ENCODE assay signal across 9 cellular contexts in the genomic region with DNA sequence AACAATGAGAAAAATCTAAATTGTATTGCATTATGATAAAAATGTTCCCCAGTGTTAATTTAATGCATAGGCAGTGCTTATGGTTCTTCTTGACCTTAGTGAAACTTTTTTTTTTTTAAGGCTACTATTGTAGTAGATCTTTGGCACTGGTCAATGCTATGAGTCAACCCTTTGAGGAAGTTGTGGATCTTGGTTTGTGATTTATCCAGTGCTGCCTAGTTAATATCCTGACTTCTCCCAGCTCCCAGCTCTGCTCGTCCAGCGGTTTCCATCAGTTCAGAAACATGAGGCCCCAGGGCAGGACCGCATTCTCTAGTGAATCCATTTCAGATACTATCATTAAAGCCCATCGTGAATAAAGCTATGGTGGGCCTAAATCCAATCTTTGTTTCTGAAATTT.
DNase-seq lines count a peak whose midpoint lies in the region; ATAC-seq and TF ChIP-seq lines count a peak whose summit lies in the region.
"Had no signal": no experiment of that assay in that cellular context is flagged by ENCODE, and none has a peak within 500 bp of the region (broad histone marks: within the 10 kb centered on the region; RNA-seq: fewer than 3 reads in every experiment).

No MANE protein-coding gene starts in this region.

- no peak overlapping the region for H2BK120ac ChIP-seq in mesenchymal stem cell (ENCODE audit: low read depth, low read length)

- H3K27me3 ChIP-seq in mesenchymal stem cell (ENCODE audit: control insufficient read depth in 1 of 2, insufficient read depth in 1 of 2, low read length in 2 of 2) (no peaks in the 10 kb centered on the region), testis (no peaks in the 10 kb centered on the region)

- no peak overlapping the region for H3K27ac Mint-ChIP-seq in activated CD8-positive, alpha-beta T cell treated with anti-CD3 and anti-CD28 coated beads, Interleukin-2, amount 10 ng/mL, durations not matched to agents 7 days and 5 days

- ATAC-seq in activated CD8-positive, alpha-beta T cell treated with anti-CD3 and anti-CD28 coated beads, Interleukin-2, amount 10 ng/mL, durations not matched to agents 7 days and 5 days: no peak
- ATAC-seq in GM21515 (IDR thresholded peaks at IDR 0.05; ENCODE audit: unreplicated experiment): no peak
- ATAC-seq in HG03280 (IDR thresholded peaks at IDR 0.05; ENCODE audit: unreplicated experiment): no peak

- H3K23ac ChIP-seq in mesenchymal stem cell (ENCODE audit: low read length in 2 of 2): no peak overlapping the region

- H3K36me3 ChIP-seq in mesenchymal stem cell (ENCODE audit: control insufficient read depth in 1 of 2, insufficient read depth in 2 of 2, low read depth in 1 of 2, low read length in 2 of 2) (no peaks in the 10 kb centered on the region), testis (ENCODE audit: low read depth, missing control alignments) (no peaks in the 10 kb centered on the region)

- peaks cover 9% of the 10 kb centered on the region for H3K4me1 ChIP-seq in mesenchymal stem cell (ENCODE audit: control insufficient read depth, insufficient read depth, low read depth, low read length)
- H3K4me1 ChIP-seq in testis: no peaks in the 10 kb centered on the region

- H3K27ac ChIP-seq in mesenchymal stem cell (ENCODE audit: low read length, poor library complexity, severe bottlenecking): no peak overlapping the region
- no peak overlapping the region for H3K27ac ChIP-seq in testis

- H3K4me2 ChIP-seq in mesenchymal stem cell (ENCODE audit: low read length, poor library complexity, severe bottlenecking): no peak overlapping the region

- POLR2A ChIA-PET in activated CD8-positive, alpha-beta T cell treated with anti-CD3 and anti-CD28 coated beads, Interleukin-2, amount 10 ng/mL, durations not matched to agents 7 days and 5 days (lab: Charles Lee): interaction anchor here (0.7 kb wide), 3 partner anchors 73 to 320 kb away, joined by 4 to 5 read pairs (median 5); no protein-coding TSS in a partner anchor

- peak; percentile 70 for DNase-seq in CD1c-positive myeloid dendritic cell (ENCODE audit: extremely low spot score)
- DNase-seq in LHCN-M2 (ENCODE audit: low read depth): peak; percentile 78
- peak; percentile 71 for DNase-seq in dermis blood vessel endothelial cell
- peak; percentile 69 for DNase-seq in mesenchymal stem cell
- no peak for DNase-seq in activated CD8-positive, alpha-beta T cell treated with anti-CD3 and anti-CD28 coated beads, Interleukin-2, amount 10 ng/mL, durations not matched to agents 7 days and 5 days
- no peak for DNase-seq in testis
- DNase-seq: NCI-H510A had no signal

- H3K9ac ChIP-seq in mesenchymal stem cell (ENCODE audit: low read length): peak overlapping the region; percentile 61

- no peak overlapping the region for H2AFZ ChIP-seq in mesenchymal stem cell (ENCODE audit: low read depth, low read length)

- H3K4ac ChIP-seq in mesenchymal stem cell (ENCODE audit: low read depth in 1 of 2, low read length in 2 of 2): no peak overlapping the region

- no peak overlapping the region for H3K14ac ChIP-seq in mesenchymal stem cell (ENCODE audit: low read length in 2 of 2)

- H2BK12ac ChIP-seq in mesenchymal stem cell (ENCODE audit: low read length in 2 of 2): no peak overlapping the region

- no peak for TF ChIP-seq POLR2A in testis (IDR thresholded peaks at IDR 0.05)

- no peak for TF ChIP-seq CTCF in testis (IDR thresholded peaks at IDR 0.05)

- no peak overlapping the region for H2BK15ac ChIP-seq in mesenchymal stem cell (ENCODE audit: low read depth, poor library complexity, severe bottlenecking)

- no peaks in the 10 kb centered on the region for H3K27me3 Mint-ChIP-seq in activated CD8-positive, alpha-beta T cell treated with anti-CD3 and anti-CD28 coated beads, Interleukin-2, amount 10 ng/mL, durations not matched to agents 7 days and 5 days (ENCODE audit: low read depth)

- H3K9me3 ChIP-seq in mesenchymal stem cell (ENCODE audit: control insufficient read depth, low read length) (no peaks in the 10 kb centered on the region), testis (no peaks in the 10 kb centered on the region)

- 17% methylated on average over 2 of the region's 4 CpGs for WGBS in mesenchymal stem cell
- WGBS in testis, 2 donors: 80 to 89% methylated on average over 4 of the region's 4 CpGs

- H3K9me3 Mint-ChIP-seq in activated CD8-positive, alpha-beta T cell treated with anti-CD3 and anti-CD28 coated beads, Interleukin-2, amount 10 ng/mL, durations not matched to agents 7 days and 5 days (ENCODE audit: insufficient read depth): no peaks in the 10 kb centered on the region

- H3K36me3 Mint-ChIP-seq in activated CD8-positive, alpha-beta T cell treated with anti-CD3 and anti-CD28 coated beads, Interleukin-2, amount 10 ng/mL, durations not matched to agents 7 days and 5 days (ENCODE audit: low read depth): peaks cover 4% of the 10 kb centered on the region

- CTCF ChIA-PET in activated CD8-positive, alpha-beta T cell treated with anti-CD3 and anti-CD28 coated beads, Interleukin-2, amount 10 ng/mL, durations not matched to agents 7 days and 5 days (lab: Charles Lee): interaction anchor here (0.6 kb wide), 1 partner anchor 20 kb away, joined by 6 read pairs; no protein-coding TSS in a partner anchor

- no peak overlapping the region for H2BK5ac ChIP-seq in mesenchymal stem cell (ENCODE audit: low read depth, low read length, poor library complexity, severe bottlenecking)

- H3K79me1 ChIP-seq in mesenchymal stem cell (replicated peaks; ENCODE audit: low read length, poor library complexity, severe bottlenecking): no peaks in the 10 kb centered on the region

- peak overlapping the region in 1 of 2 experiments; percentile 79 for H3K18ac ChIP-seq in mesenchymal stem cell (ENCODE audit: low read depth in 1 of 2, low read length in 2 of 2)

- intact Hi-C loops in testis (cut with DNase I; ENCODE audit: low total_unique reads): no loop called here

- H3K4me3 ChIP-seq in mesenchymal stem cell (ENCODE audit: insufficient read depth in 1 of 2, low read depth in 1 of 2, low read length in 2 of 2) (peak overlapping the region in 1 of 2 experiments; percentile 13), testis (no peak overlapping the region)

- peaks cover 22% of the 10 kb centered on the region for H3K4me1 Mint-ChIP-seq in activated CD8-positive, alpha-beta T cell treated with anti-CD3 and anti-CD28 coated beads, Interleukin-2, amount 10 ng/mL, durations not matched to agents 7 days and 5 days (ENCODE audit: low read depth)

- H4K91ac ChIP-seq in mesenchymal stem cell (ENCODE audit: low read length): no peak overlapping the region

- no peak overlapping the region for H3K4me3 Mint-ChIP-seq in activated CD8-positive, alpha-beta T cell treated with anti-CD3 and anti-CD28 coated beads, Interleukin-2, amount 10 ng/mL, durations not matched to agents 7 days and 5 days

- H2AK5ac ChIP-seq in mesenchymal stem cell (ENCODE audit: low read length, severe bottlenecking): no peak overlapping the region

- H4K8ac ChIP-seq in mesenchymal stem cell (ENCODE audit: low read length): no peak overlapping the region

Comparison
In these comparisons a context has a peak if more than half of its experiments do, and no peak if none do; other contexts are left out.
1. DNase-seq: peak in CD1c-positive myeloid dendritic cell (single experiment), LHCN-M2 (single experiment), dermis blood vessel endothelial cell (single experiment) and mesenchymal stem cell (single experiment); none in activated CD8-positive, alpha-beta T cell treated with anti-CD3 and anti-CD28 coated beads, Interleukin-2, amount 10 ng/mL, durations not matched to agents 7 days and 5 days (single experiment) and testis (single experiment).